ENCODE assay signal across 5 cellular contexts in the genomic region with DNA sequence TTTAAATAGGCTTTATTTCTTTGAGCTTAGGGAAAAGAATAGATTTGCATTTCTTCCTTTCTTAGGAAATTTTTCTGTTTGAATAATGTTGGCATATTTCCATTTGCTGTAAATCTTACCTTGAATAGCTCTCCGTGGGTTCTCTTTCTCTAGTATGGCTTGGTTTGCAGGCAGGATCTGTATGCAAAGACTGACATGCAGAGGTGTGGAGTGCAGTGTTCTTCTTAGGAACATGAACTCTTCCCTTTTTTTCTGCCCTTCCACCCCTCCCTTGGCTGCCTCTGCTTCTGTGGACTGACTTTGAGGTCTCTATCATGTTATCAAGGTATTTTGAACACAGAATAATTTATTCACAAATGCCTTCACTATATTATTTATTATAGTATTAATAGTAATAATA.
"Had no signal": no experiment of that assay in that cellular context is flagged by ENCODE, and none has a peak within 500 bp of the region (broad histone marks: within the 10 kb centered on the region; RNA-seq: fewer than 3 reads in every experiment).

No MANE protein-coding gene starts in this region.

- H3K27ac Mint-ChIP-seq: IgD-negative memory B cell had no signal

- DNase-seq: IMR-90, KBM-7 had no signal

- H3K4me3 ChIP-seq: K562 had no signal

- H3K4me3 Mint-ChIP-seq: IgD-negative memory B cell had no signal

- H3K36me3 Mint-ChIP-seq: IgD-negative memory B cell had no signal

- H3K27me3 Mint-ChIP-seq: IgD-negative memory B cell had no signal

- H3K4me1 Mint-ChIP-seq: IgD-negative memory B cell had no signal

- H3K27ac ChIP-seq: HL-60 had no signal
